ENCODE assay signal across 25 cellular contexts in genomic region chr10:58517071-58517470, GRCh38. TPM values are rescaled to one million over a fixed set of nuclear protein-coding genes. Genes with fewer than 3 reads are reported as not detected.
DNase-seq lines count a peak whose midpoint lies in the region; ATAC-seq, FAIRE-seq and TF ChIP-seq lines count a peak whose summit lies in the region.
"Had no signal": no experiment of that assay in that cellular context is flagged by ENCODE, and none has a peak within 500 bp of the region (broad histone marks: within the 10 kb centered on the region; RNA-seq: fewer than 3 reads in every experiment).

No MANE protein-coding gene starts in this region.

- 93 to 96% methylated on average over 1 of the region's 1 CpG for WGBS in GM23248 (ENCODE audit: low coverage in 1 of 2, low lambda C conversion rate in 2 of 2, missing lambda C conversion rate in 2 of 2), 2 experiments

- no peak for FAIRE-seq in astrocyte (lab: Jason Lieb, UNC)
- FAIRE-seq: endothelial cell of umbilical vein had no signal

- intact Hi-C loops in dorsolateral prefrontal cortex (cut with DNase I) = no loop called here

- no peaks in the 10 kb centered on the region for H3K27me3 ChIP-seq in GM23248 (replicated peaks; ENCODE audit: insufficient read depth)
- H3K27me3 ChIP-seq in astrocyte (ENCODE audit: insufficient read depth, low read length) = no peaks in the 10 kb centered on the region
- no peaks in the 10 kb centered on the region for H3K27me3 ChIP-seq in dorsolateral prefrontal cortex
- no peaks in the 10 kb centered on the region for H3K27me3 ChIP-seq in MG63

- H3K4me3 Mint-ChIP-seq in astrocyte (ENCODE audit: unreplicated experiment) = peak overlapping the region; percentile 40
- H3K4me3 Mint-ChIP-seq: activated CD4-positive, alpha-beta T cell treated with anti-CD3 and anti-CD28 coated beads, Interleukin-2, amount 10 ng/mL, durations not matched to agents 7 days and 5 days; CD4-positive, alpha-beta memory T cell; dendritic cell treated with granulocyte-macrophage colony-stimulating factor and Interleukin-4, amounts not matched to agents 40 ng/mL and 50 ng/mL, for 4 days; IgD-negative memory B cell; mesothelial cell of epicardium; natural killer cell had no signal

- H2AFZ ChIP-seq in GM23248 (no peak overlapping the region), astrocyte (ENCODE audit: low read depth, low read length) (no peak overlapping the region)

- no peak for ATAC-seq in stimulated activated naive CD8-positive, alpha-beta T cell treated with anti-CD3 and anti-CD28 coated beads, Interleukin-15, Interleukin-2, amounts not matched to agents 100 U/mL and 50 U/mL, for 24 hours
- ATAC-seq: left cardiac atrium, natural killer cell had no signal

- no peaks in the 10 kb centered on the region for H3K9me3 Mint-ChIP-seq in astrocyte (ENCODE audit: unreplicated experiment)
- H3K9me3 Mint-ChIP-seq: activated CD4-positive, alpha-beta T cell treated with anti-CD3 and anti-CD28 coated beads, Interleukin-2, amount 10 ng/mL, durations not matched to agents 7 days and 5 days; CD4-positive, alpha-beta memory T cell; dendritic cell treated with granulocyte-macrophage colony-stimulating factor and Interleukin-4, amounts not matched to agents 40 ng/mL and 50 ng/mL, for 4 days; IgD-negative memory B cell; natural killer cell had no signal

- H3K27ac ChIP-seq in 22Rv1 (peak overlapping the region; percentile 19), GM23248 (no peak overlapping the region), astrocyte (ENCODE audit: low read depth, low read length) (no peak overlapping the region), dorsolateral prefrontal cortex (no peak overlapping the region)

- H3F3A ChIP-seq in GM23248 (ENCODE audit: insufficient read depth) = peaks cover 21% of the 10 kb centered on the region

- DNase-seq in GM23248 = no peak
- no peak for DNase-seq in astrocyte (ENCODE audit: low read depth)
- DNase-seq in glomerular visceral epithelial cell (ENCODE audit: extremely low spot score) = peak; percentile 70
- DNase-seq in dorsolateral prefrontal cortex = no peak
- DNase-seq in stimulated activated naive CD8-positive, alpha-beta T cell treated with anti-CD3 and anti-CD28 coated beads, Interleukin-15, Interleukin-2, amounts not matched to agents 100 U/mL and 50 U/mL, for 24 hours = no peak
- no peak for DNase-seq in stimulated activated CD4-positive, alpha-beta T cell treated with anti-CD3 and anti-CD28 coated beads, Interleukin-4, amount 100 ng/mL, for 4 hours
- DNase-seq in MG63 = no peak
- DNase-seq: activated CD4-positive, alpha-beta T cell treated with anti-CD3 and anti-CD28 coated beads, Interleukin-2, amount 10 ng/mL, durations not matched to agents 7 days and 5 days; CD4-positive, alpha-beta memory T cell; HCEC 1CT; left cardiac atrium; natural killer cell; NCI-H1694 treated with DMSO at 0.1 percent for 48 hours; NCI-H2227 treated with DMSO at 0.1 percent for 48 hours; NCI-H82; posterior cingulate gyrus; SIG-M5; stimulated activated naive CD4-positive, alpha-beta T cell; T-helper 1 cell had no signal

- H3K36me3 ChIP-seq in GM23248 (ENCODE audit: low read depth) = no peaks in the 10 kb centered on the region
- H3K36me3 ChIP-seq in astrocyte (ENCODE audit: insufficient read depth, low read length) = no peaks in the 10 kb centered on the region
- H3K36me3 ChIP-seq in MG63 = no peaks in the 10 kb centered on the region; the same call in 1 of the 2 replicates

- no peak overlapping the region for H3K27ac Mint-ChIP-seq in astrocyte (ENCODE audit: unreplicated experiment)
- H3K27ac Mint-ChIP-seq: activated CD4-positive, alpha-beta T cell treated with anti-CD3 and anti-CD28 coated beads, Interleukin-2, amount 10 ng/mL, durations not matched to agents 7 days and 5 days; CD4-positive, alpha-beta memory T cell; dendritic cell treated with granulocyte-macrophage colony-stimulating factor and Interleukin-4, amounts not matched to agents 40 ng/mL and 50 ng/mL, for 4 days; IgD-negative memory B cell; mesothelial cell of epicardium; natural killer cell had no signal

- peaks cover 90% of the 10 kb centered on the region for H3K79me2 ChIP-seq in GM23248 (ENCODE audit: insufficient read depth)
- H3K79me2 ChIP-seq in astrocyte (ENCODE audit: insufficient read depth, low read length) = peaks cover 88% of the 10 kb centered on the region

- H3K4me1 Mint-ChIP-seq in astrocyte (ENCODE audit: low read depth, unreplicated experiment) = peaks cover 23% of the 10 kb centered on the region

- H3K4me2 ChIP-seq in GM23248 (ENCODE audit: unreplicated experiment) (peak overlapping the region; percentile 81), astrocyte (ENCODE audit: low read length) (peak overlapping the region; percentile 56)

- no peaks in the 10 kb centered on the region for H3K9me2 ChIP-seq in GM23248 (ENCODE audit: insufficient read depth)

- TF ChIP-seq CTCF in 22Rv1 (IDR thresholded peaks at IDR 0.05) (no peak), astrocyte (IDR thresholded peaks at IDR 0.05; ENCODE audit: insufficient read depth, low read depth, low read length) (no peak), dorsolateral prefrontal cortex (IDR thresholded peaks at IDR 0.05 in 54 of 56, conservative IDR thresholded peaks at IDR 0.05 in 2 of 56; ENCODE audit: low read depth in 1 of 56, partially characterized antibody in 56 of 56) (no peak)

- H3K9me3 ChIP-seq in GM23248 (ENCODE audit: low read depth) (no peaks in the 10 kb centered on the region), astrocyte (ENCODE audit: insufficient read depth, low read depth, low read length) (no peaks in the 10 kb centered on the region), MG63 (peaks cover 12% of the 10 kb centered on the region)

- no peaks in the 10 kb centered on the region for H3K27me3 Mint-ChIP-seq in astrocyte (ENCODE audit: low read depth, unreplicated experiment)

- no peak overlapping the region for H3K9ac ChIP-seq in GM23248
- no peak overlapping the region for H3K9ac ChIP-seq in astrocyte (ENCODE audit: low read length)

- H3K36me3 Mint-ChIP-seq in astrocyte (ENCODE audit: low read depth, unreplicated experiment) = peaks cover 5% of the 10 kb centered on the region
- H3K36me3 Mint-ChIP-seq: CD4-positive, alpha-beta memory T cell; IgD-negative memory B cell; natural killer cell had no signal

- H3K4me1 ChIP-seq in GM23248 (ENCODE audit: insufficient read depth) (peaks cover 50% of the 10 kb centered on the region), astrocyte (ENCODE audit: insufficient read depth, low read length) (peaks cover 24% of the 10 kb centered on the region)

- in situ Hi-C loops in GM23248 (cut with MboI) = loop anchor here (25.0 kb wide), 1 partner anchor 670 kb away; the partner anchor contains the start of gene PHYHIPL

- H4K20me1 ChIP-seq in GM23248 (ENCODE audit: insufficient read depth) (no peaks in the 10 kb centered on the region; the same call in 1 of the 2 replicates), astrocyte (ENCODE audit: insufficient read depth, low read length) (peaks cover 31% of the 10 kb centered on the region)

- H3K4me3 ChIP-seq in GM23248 (peak overlapping the region; percentile 84; the same call in 1 of the 2 replicates), astrocyte (ENCODE audit: insufficient read depth, low read depth, low read length) (no peak overlapping the region), dorsolateral prefrontal cortex (no peak overlapping the region), MG63 (no peak overlapping the region)

RNA-seq across cellular contexts. Expression of gene BICC1, which starts 4.4 kb away (rescaled TPM):
- total RNA-seq in GM23248 (2014; rRNA removed; shearing (Covaris generic)) = 80.5 and 86.8 TPM in 2 replicates
- 95.8 and 97.0 TPM in 2 replicates for polyA plus RNA-seq in GM23248 (2016; fragmentation: Nextera tagmentation; extraction: Ambion mirVana)
- 23.0 and 37.5 TPM in 2 replicates for total RNA-seq in astrocyte
- total RNA-seq in dorsolateral prefrontal cortex = 10 to 100 TPM in 2 of 120 experiments, 1 to 10 TPM in 118; 3.2 to 11.1 (median 6.2) TPM
- 15.2 and 21.8 TPM in 2 replicates for total RNA-seq in MG63 (2014; rRNA removed; shearing (Covaris generic); ENCODE audit: low replicate concordance)
- total RNA-seq: activated CD4-positive, alpha-beta T cell treated with anti-CD3 and anti-CD28 coated beads, Interleukin-2, amount 10 ng/mL, durations not matched to agents 7 days and 5 days; CD4-positive, alpha-beta memory T cell; OCI-LY7 had no signal
- polyA plus RNA-seq: CD4-positive, alpha-beta memory T cell; IgD-negative memory B cell had no signal
